ENCODE assay signal across 27 cellular contexts in the genomic region with DNA sequence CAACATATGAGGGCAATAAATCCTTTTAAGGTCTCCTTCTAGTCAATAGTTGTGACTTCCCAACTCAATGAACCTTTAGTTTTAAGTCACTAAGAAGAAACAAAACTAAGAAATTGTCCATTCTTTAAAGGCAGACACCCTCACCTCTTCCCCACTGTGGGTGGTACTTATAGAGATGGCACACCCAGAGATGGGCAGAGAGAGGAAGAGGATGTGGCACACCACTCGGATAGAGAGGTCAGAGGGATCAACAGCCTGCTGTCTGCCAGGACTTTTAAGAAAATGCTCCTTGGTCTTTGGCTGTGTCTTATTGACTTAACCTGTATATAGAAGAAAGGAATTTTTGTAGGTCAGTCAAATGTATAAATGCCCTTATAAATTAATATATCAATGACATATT. TPM values are rescaled to one million over a fixed set of nuclear protein-coding genes. Genes with fewer than 3 reads are reported as not detected.
DNase-seq lines count a peak whose midpoint lies in the region; ATAC-seq and TF ChIP-seq lines count a peak whose summit lies in the region.
"Had no signal": no experiment of that assay in that cellular context is flagged by ENCODE, and none has a peak within 500 bp of the region (broad histone marks: within the 10 kb centered on the region; RNA-seq: fewer than 3 reads in every experiment).

No MANE protein-coding gene starts in this region.

- H3K27ac Mint-ChIP-seq in activated T-cell treated with anti-CD3 and anti-CD28 coated beads, Interleukin-2, amount 50 U/mL, for 24 hours, result peak overlapping the region; percentile 69
- H3K27ac Mint-ChIP-seq in WTC11, result no peak overlapping the region
- peak overlapping the region in 1 of 9 donors; percentile 2 for H3K27ac Mint-ChIP-seq in naive thymus-derived CD4-positive, alpha-beta T cell
- H3K27ac Mint-ChIP-seq: activated naive CD8-positive, alpha-beta T cell treated with anti-CD3 and anti-CD28 coated beads, Interleukin-2, amount 10 ng/mL, durations not matched to agents 7 days and 5 days; T-helper 17 cell had no signal

- no peaks in the 10 kb centered on the region for H3K27me3 ChIP-seq in HUES64 (ENCODE audit: insufficient read depth, low read length)
- no peaks in the 10 kb centered on the region for H3K27me3 ChIP-seq in naive thymus-derived CD4-positive, alpha-beta T cell (ENCODE audit: control insufficient read depth in 2 of 2, insufficient read depth in 2 of 2, low read length in 2 of 2)
- no peaks in the 10 kb centered on the region for H3K27me3 ChIP-seq in hepatocyte
- no peaks in the 10 kb centered on the region for H3K27me3 ChIP-seq in brain microvascular endothelial cell (replicated peaks)
- H3K27me3 ChIP-seq: esophagus squamous epithelium, left lung, vagina had no signal

- no peaks in the 10 kb centered on the region for H3K36me3 ChIP-seq in HUES64 (ENCODE audit: insufficient read depth, low read length)
- H3K36me3 ChIP-seq in naive thymus-derived CD4-positive, alpha-beta T cell (ENCODE audit: control insufficient read depth in 2 of 3, insufficient read depth in 3 of 3, low read length in 3 of 3), result no peaks in the 10 kb centered on the region
- no peaks in the 10 kb centered on the region for H3K36me3 ChIP-seq in hepatocyte (replicated peaks; ENCODE audit: insufficient read depth, low read depth)
- no peaks in the 10 kb centered on the region for H3K36me3 ChIP-seq in brain microvascular endothelial cell (replicated peaks)
- H3K36me3 ChIP-seq: BE2C, esophagus squamous epithelium, left lung, vagina, WERI-Rb-1 had no signal

- H3K27ac ChIP-seq in HUES64 (ENCODE audit: low read depth, low read length) (peak overlapping the region; percentile 68; the same call in 1 of the 2 replicates), hepatocyte (no peak overlapping the region), brain microvascular endothelial cell (no peak overlapping the region)
- no peak overlapping the region for H3K27ac ChIP-seq in naive thymus-derived CD4-positive, alpha-beta T cell (ENCODE audit: low read depth, low read length)
- H3K27ac ChIP-seq: esophagus squamous epithelium, left lung, RWPE1, vagina, WERI-Rb-1 had no signal

- POLR2A ChIA-PET in WTC11 (lab: Charles Lee), result interaction anchor here (1.3 kb wide), 1 partner anchor 171 kb away, joined by 3 read pairs; a partner anchor contains a TSS
- POLR2A ChIA-PET in naive thymus-derived CD4-positive, alpha-beta T cell (lab: Charles Lee), result interaction anchor here (0.6 kb wide), 2 partner anchors 14 to 75 kb away, joined by 3 read pairs; no protein-coding TSS in a partner anchor

- H3K4me1 ChIP-seq in HUES64 (ENCODE audit: insufficient read depth, low read length) (peaks cover 14% of the 10 kb centered on the region), hepatocyte (ENCODE audit: insufficient read depth) (no peaks in the 10 kb centered on the region)
- peaks cover 77 to 86% of the 10 kb centered on the region in 2 donors for H3K4me1 ChIP-seq in naive thymus-derived CD4-positive, alpha-beta T cell (ENCODE audit: control insufficient read depth in 2 of 2, insufficient read depth in 2 of 2, low read length in 2 of 2)
- H3K4me1 ChIP-seq: BE2C, esophagus squamous epithelium, left lung, vagina had no signal

- H3K4me1 Mint-ChIP-seq in activated T-cell treated with anti-CD3 and anti-CD28 coated beads, Interleukin-2, amount 50 U/mL, for 24 hours (ENCODE audit: low read depth), result peaks cover 48% of the 10 kb centered on the region
- peaks cover 46% of the 10 kb centered on the region for H3K4me1 Mint-ChIP-seq in activated T-cell treated with anti-CD3 and anti-CD28 coated beads, Interleukin-2, amount 50 U/mL, for 4 hours (ENCODE audit: low read depth)
- peaks cover 10% of the 10 kb centered on the region for H3K4me1 Mint-ChIP-seq in WTC11
- peaks cover 10 to 47% (median 15%) of the 10 kb centered on the region in 7 donors for H3K4me1 Mint-ChIP-seq in naive thymus-derived CD4-positive, alpha-beta T cell

- H3K9me3 ChIP-seq in HUES64 (ENCODE audit: insufficient read depth, low read depth, low read length), result no peaks in the 10 kb centered on the region
- H3K9me3 ChIP-seq in naive thymus-derived CD4-positive, alpha-beta T cell (ENCODE audit: control insufficient read depth in 2 of 3, low read length in 3 of 3), result no peaks in the 10 kb centered on the region
- H3K9me3 ChIP-seq in hepatocyte (ENCODE audit: low read depth), result no peaks in the 10 kb centered on the region
- H3K9me3 ChIP-seq: BE2C, esophagus squamous epithelium, left lung, vagina had no signal

- 81% methylated on average over 1 of the region's 1 CpG for WGBS in HUES64
- 90% methylated on average over 1 of the region's 1 CpG for WGBS in hepatocyte (ENCODE audit: low lambda C conversion rate, missing lambda C conversion rate)

- no peak overlapping the region for H2AFZ ChIP-seq in hepatocyte

- no peaks in the 10 kb centered on the region for H3K9me3 Mint-ChIP-seq in activated T-cell treated with anti-CD3 and anti-CD28 coated beads, Interleukin-2, amount 50 U/mL, for 24 hours
- H3K9me3 Mint-ChIP-seq in activated T-cell treated with anti-CD3 and anti-CD28 coated beads, Interleukin-2, amount 50 U/mL, for 4 hours, result no peaks in the 10 kb centered on the region
- peaks cover 12% of the 10 kb centered on the region for H3K9me3 Mint-ChIP-seq in WTC11
- H3K9me3 Mint-ChIP-seq in naive thymus-derived CD4-positive, alpha-beta T cell, result peaks cover 0 to under 1% (median 0%) of the 10 kb centered on the region in 11 donors
- H3K9me3 Mint-ChIP-seq: activated naive CD8-positive, alpha-beta T cell treated with anti-CD3 and anti-CD28 coated beads, Interleukin-2, amount 10 ng/mL, durations not matched to agents 7 days and 5 days; H9; naive B cell had no signal

- H3K4me3 Mint-ChIP-seq in activated T-cell treated with anti-CD3 and anti-CD28 coated beads, Interleukin-2, amount 50 U/mL, for 24 hours, result no peak overlapping the region
- no peak overlapping the region for H3K4me3 Mint-ChIP-seq in activated T-cell treated with anti-CD3 and anti-CD28 coated beads, Interleukin-2, amount 50 U/mL, for 4 hours
- no peak overlapping the region for H3K4me3 Mint-ChIP-seq in WTC11
- H3K4me3 Mint-ChIP-seq in naive thymus-derived CD4-positive, alpha-beta T cell, result peak overlapping the region in 2 of 10 donors; percentile 8 to 47
- H3K4me3 Mint-ChIP-seq: activated naive CD8-positive, alpha-beta T cell treated with anti-CD3 and anti-CD28 coated beads, Interleukin-2, amount 10 ng/mL, durations not matched to agents 7 days and 5 days; H9; naive B cell had no signal

- no peaks in the 10 kb centered on the region for H3K36me3 Mint-ChIP-seq in activated T-cell treated with anti-CD3 and anti-CD28 coated beads, Interleukin-2, amount 50 U/mL, for 24 hours (ENCODE audit: low read depth)
- H3K36me3 Mint-ChIP-seq in activated T-cell treated with anti-CD3 and anti-CD28 coated beads, Interleukin-2, amount 50 U/mL, for 4 hours (ENCODE audit: insufficient read depth), result no peaks in the 10 kb centered on the region
- no peaks in the 10 kb centered on the region for H3K36me3 Mint-ChIP-seq in WTC11
- peaks cover 0 to 7% (median 0%) of the 10 kb centered on the region in 5 donors for H3K36me3 Mint-ChIP-seq in naive thymus-derived CD4-positive, alpha-beta T cell
- H3K36me3 Mint-ChIP-seq: naive B cell had no signal

- no peaks in the 10 kb centered on the region for H3K79me2 ChIP-seq in hepatocyte

- no peak for ATAC-seq in activated T-cell treated with anti-CD3 and anti-CD28 coated beads, Interleukin-2, amount 50 U/mL, for 4 hours
- ATAC-seq in WTC11, result peak; percentile 11; the same call in 1 of the 2 replicates
- ATAC-seq in naive thymus-derived CD4-positive, alpha-beta T cell, result no peak
- ATAC-seq in activated CD4-positive, CD25-positive, alpha-beta regulatory T cell treated with anti-CD3 and anti-CD28 coated beads, Interleukin-2, amount 50 U/mL, for 24 hours, result no peak
- ATAC-seq: left lung, T-helper 17 cell had no signal

- H4K20me1 ChIP-seq in hepatocyte (ENCODE audit: insufficient read depth, poor library complexity, severe bottlenecking), result no peaks in the 10 kb centered on the region

- H3K27me3 Mint-ChIP-seq in activated T-cell treated with anti-CD3 and anti-CD28 coated beads, Interleukin-2, amount 50 U/mL, for 24 hours, result no peaks in the 10 kb centered on the region
- H3K27me3 Mint-ChIP-seq in activated T-cell treated with anti-CD3 and anti-CD28 coated beads, Interleukin-2, amount 50 U/mL, for 4 hours (ENCODE audit: low read depth), result no peaks in the 10 kb centered on the region
- no peaks in the 10 kb centered on the region for H3K27me3 Mint-ChIP-seq in WTC11 (ENCODE audit: low read depth)
- H3K27me3 Mint-ChIP-seq in naive thymus-derived CD4-positive, alpha-beta T cell, result peaks cover 0 to 14% (median 0%) of the 10 kb centered on the region in 5 donors
- H3K27me3 Mint-ChIP-seq: activated naive CD8-positive, alpha-beta T cell treated with anti-CD3 and anti-CD28 coated beads, Interleukin-2, amount 10 ng/mL, durations not matched to agents 7 days and 5 days; T-helper 17 cell had no signal

- no peak for TF ChIP-seq CTCF in WTC11 (IDR thresholded peaks at IDR 0.05)
- no peak for TF ChIP-seq CTCF in hepatocyte (IDR thresholded peaks at IDR 0.05; ENCODE audit: poor library complexity)
- TF ChIP-seq CTCF in brain microvascular endothelial cell (IDR thresholded peaks at IDR 0.05; ENCODE audit: low read depth, low read length, missing control alignments), result no peak

- H3K9ac ChIP-seq in HUES64 (ENCODE audit: low read depth, low read length), result no peak overlapping the region

- H3K9me2 ChIP-seq in hepatocyte (replicated peaks; ENCODE audit: insufficient read depth), result no peaks in the 10 kb centered on the region

- H3K4me3 ChIP-seq in HUES64 (ENCODE audit: low read length), result no peak overlapping the region
- peak overlapping the region; percentile 2 for H3K4me3 ChIP-seq in naive thymus-derived CD4-positive, alpha-beta T cell (ENCODE audit: low read length)
- no peak overlapping the region for H3K4me3 ChIP-seq in hepatocyte
- no peak overlapping the region for H3K4me3 ChIP-seq in brain microvascular endothelial cell (ENCODE audit: low read depth, low read length)
- H3K4me3 ChIP-seq: esophagus squamous epithelium, left lung, vagina had no signal

- H3K4me2 ChIP-seq in hepatocyte, result no peak overlapping the region

- CTCF ChIA-PET in WTC11 (lab: Charles Lee), result interaction anchor here (0.6 to 1.6 kb wide), 3 partner anchors 16 to 350 kb away, joined by 3 to 6 read pairs (median 4); no protein-coding TSS in a partner anchor
- CTCF ChIA-PET in naive thymus-derived CD4-positive, alpha-beta T cell (lab: Charles Lee), result interaction anchor here (1.3 kb wide), 1 partner anchor 64 kb away, joined by 5 read pairs; no protein-coding TSS in a partner anchor

- DNase-seq in activated T-cell treated with anti-CD3 and anti-CD28 coated beads, Interleukin-2, amount 50 U/mL, for 24 hours, result no peak
- no peak for DNase-seq in activated T-cell treated with anti-CD3 and anti-CD28 coated beads, Interleukin-2, amount 50 U/mL, for 4 hours
- DNase-seq in WTC11 (ENCODE audit: low spot score) (no peak), hepatocyte (ENCODE audit: low spot score) (no peak), brain microvascular endothelial cell (no peak)
- no peak for DNase-seq in naive thymus-derived CD4-positive, alpha-beta T cell
- DNase-seq: activated naive CD8-positive, alpha-beta T cell treated with anti-CD3 and anti-CD28 coated beads, Interleukin-2, amount 10 ng/mL, durations not matched to agents 7 days and 5 days; BE2C; DMS79 treated with DMSO at 0.1 percent for 48 hours; esophagus squamous epithelium; H9; hippocampal formation; left lung; mesendoderm; naive B cell; NCI-H2081; NCI-H748 treated with DMSO at 0.1 percent for 48 hours; nucleus accumbens; stimulated activated CD4-positive, alpha-beta T cell treated with anti-CD3 and anti-CD28 coated beads, Interleukin-1b, Interleukin-23, amount 100 ng/mL, for 48 hours; T-helper 17 cell; WERI-Rb-1 had no signal

- intact Hi-C loops in naive thymus-derived CD4-positive, alpha-beta T cell (cut with micrococcal nuclease), result no loop called here

- in situ Hi-C loops in brain microvascular endothelial cell (cut with HindIII; ENCODE audit: low pct_ligation_motif_present, low sequenced_read_pairs), result no loop called here

RNA-seq across cellular contexts. Expression of a gene that starts 45.1 kb away (rescaled TPM):
- total RNA-seq in activated T-cell treated with anti-CD3 and anti-CD28 coated beads, Interleukin-2, amount 50 U/mL, for 4 hours, result 10 to 100 TPM; 30.3 to 51.8 (median 47.4) TPM
- not detected for polyA plus RNA-seq in HUES64 (2013, experiment 1 of 2)
- not detected for polyA plus RNA-seq in HUES64 (2013, experiment 2 of 2)
- total RNA-seq in WTC11 (2021) (not detected in 3 replicates), hepatocyte (not detected in 2 replicates)
- total RNA-seq in naive thymus-derived CD4-positive, alpha-beta T cell, result 1 to 10 TPM in 2 of 5 experiments, under 1 TPM in 2, not detected in 1; 0.24 to 5.6 (median 1.9) TPM
- not detected for polyA plus RNA-seq in naive thymus-derived CD4-positive, alpha-beta T cell
- not detected in 2 replicates for polyA plus RNA-seq in hepatocyte
- total RNA-seq: A673, frontal cortex, H9, vagina had no signal

Comparison
In these comparisons a context has a peak if more than half of its experiments do, and no peak if none do; other contexts are left out.
1. RNA of a gene that starts 45.1 kb away (total RNA-seq): 30.3 to 51.8 TPM in activated T-cell treated with anti-CD3 and anti-CD28 coated beads, Interleukin-2, amount 50 U/mL, for 4 hours; 0.24 to 5.6 TPM in naive thymus-derived CD4-positive, alpha-beta T cell, not detected in WTC11 and not detected in hepatocyte; every median in the first group is over 4 times any median in the second.